Comparison of ENCODE assay signal across 15 cellular contexts in the genomic region with DNA sequence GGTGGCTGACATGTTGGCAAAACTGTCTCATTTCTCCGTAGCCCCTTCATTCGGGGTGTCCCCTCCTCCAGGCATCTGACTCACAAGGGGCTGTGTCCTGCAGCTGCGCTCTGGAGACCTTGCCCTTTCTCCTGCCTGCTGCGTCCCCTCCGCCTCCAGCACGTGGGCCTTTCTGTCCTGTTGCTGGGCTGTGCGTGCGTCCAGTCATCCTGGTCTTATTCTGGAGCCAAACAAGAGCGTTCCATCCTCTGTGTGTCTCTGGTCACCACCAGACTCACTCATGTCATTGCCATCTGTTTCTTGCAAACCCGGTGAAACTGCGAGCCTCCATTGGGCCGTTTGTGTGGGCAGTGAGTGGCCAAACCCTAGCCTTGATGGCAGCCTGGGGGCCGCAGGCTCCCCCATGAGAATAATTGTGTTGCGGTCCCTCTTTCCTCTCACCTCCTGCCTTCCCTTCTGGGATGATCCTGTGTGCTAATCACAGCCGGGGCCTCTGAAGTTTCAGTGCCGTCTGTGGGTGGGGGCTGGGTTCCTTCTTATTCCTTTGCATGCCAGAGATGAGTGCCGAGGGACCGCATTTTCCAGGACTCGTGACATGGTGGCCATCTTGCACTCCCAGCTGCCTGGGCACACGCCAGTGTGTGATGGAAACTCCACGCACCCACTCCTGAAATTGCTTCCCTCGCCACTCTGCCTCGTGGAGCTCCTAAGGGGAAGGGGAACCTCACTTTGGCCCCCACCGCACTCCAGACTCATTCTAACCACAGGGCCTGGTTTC.
"Had no signal": no experiment of that assay in that cellular context is flagged by ENCODE, and none has a peak within 500 bp of the region (broad histone marks: within the 10 kb centered on the region; RNA-seq: fewer than 3 reads in every experiment).

No MANE protein-coding gene starts in this region.

- H3K27ac Mint-ChIP-seq: activated naive CD4-positive, alpha-beta T cell treated with anti-CD3 and anti-CD28 coated beads, Interleukin-2, amount 50 U/mL, for 24 hours; activated T-cell treated with anti-CD3 and anti-CD28 coated beads, Interleukin-2, amount 50 U/mL, for 24 hours; dendritic cell treated with granulocyte-macrophage colony-stimulating factor and Interleukin-4, amounts not matched to agents 40 ng/mL and 50 ng/mL, for 4 days; effector memory CD8-positive, alpha-beta T cell; naive B cell; stimulated activated memory B cell treated with anti-CD40 and anti-IgM and Interleukin-4, amounts not matched to agents 10 μg/mL and 1 μg/mL and 100 μg/mL, for 72 hours; type B pancreatic cell had no signal

- H3K9me3 Mint-ChIP-seq: activated naive CD4-positive, alpha-beta T cell treated with anti-CD3 and anti-CD28 coated beads, Interleukin-2, amount 50 U/mL, for 24 hours; activated T-cell treated with anti-CD3 and anti-CD28 coated beads, Interleukin-2, amount 50 U/mL, for 24 hours; dendritic cell treated with granulocyte-macrophage colony-stimulating factor and Interleukin-4, amounts not matched to agents 40 ng/mL and 50 ng/mL, for 4 days; effector memory CD8-positive, alpha-beta T cell; type B pancreatic cell had no signal

- ATAC-seq: effector memory CD8-positive, alpha-beta T cell; left colon; right cardiac atrium; stimulated activated memory B cell treated with anti-CD40 and anti-IgM and Interleukin-4, amounts not matched to agents 10 μg/mL and 1 μg/mL and 100 μg/mL, for 72 hours had no signal

- H3K4me3 Mint-ChIP-seq: activated naive CD4-positive, alpha-beta T cell treated with anti-CD3 and anti-CD28 coated beads, Interleukin-2, amount 50 U/mL, for 24 hours; activated T-cell treated with anti-CD3 and anti-CD28 coated beads, Interleukin-2, amount 50 U/mL, for 24 hours; dendritic cell treated with granulocyte-macrophage colony-stimulating factor and Interleukin-4, amounts not matched to agents 40 ng/mL and 50 ng/mL, for 4 days; effector memory CD8-positive, alpha-beta T cell; naive B cell; stimulated activated memory B cell treated with anti-CD40 and anti-IgM and Interleukin-4, amounts not matched to agents 10 μg/mL and 1 μg/mL and 100 μg/mL, for 72 hours; type B pancreatic cell had no signal

- H3K4me1 Mint-ChIP-seq: activated naive CD4-positive, alpha-beta T cell treated with anti-CD3 and anti-CD28 coated beads, Interleukin-2, amount 50 U/mL, for 24 hours; naive B cell; stimulated activated memory B cell treated with anti-CD40 and anti-IgM and Interleukin-4, amounts not matched to agents 10 μg/mL and 1 μg/mL and 100 μg/mL, for 72 hours had no signal

- DNase-seq: activated effector memory CD4-positive, alpha-beta T cell treated with Interleukin-2 at 50 U/mL for 16 hours; activated T-cell treated with anti-CD3 and anti-CD28 coated beads, Interleukin-2, amount 50 U/mL, for 24 hours; amniotic stem cell; cerebellar nuclear complex; effector memory CD8-positive, alpha-beta T cell; erythroblast; left colon; naive B cell; right cardiac atrium; substantia nigra; T-helper 2 cell had no signal

- H3K36me3 Mint-ChIP-seq: activated naive CD4-positive, alpha-beta T cell treated with anti-CD3 and anti-CD28 coated beads, Interleukin-2, amount 50 U/mL, for 24 hours; naive B cell; stimulated activated memory B cell treated with anti-CD40 and anti-IgM and Interleukin-4, amounts not matched to agents 10 μg/mL and 1 μg/mL and 100 μg/mL, for 72 hours; type B pancreatic cell had no signal
